In genomic region chr20:25247666-25248500, GRCh38 we compare ENCODE assay signal across 8 cellular contexts. TPM values are rescaled to one million over a fixed set of nuclear protein-coding genes. Genes with fewer than 3 reads are reported as not detected.
DNase-seq lines count a peak whose midpoint lies in the region; ATAC-seq, FAIRE-seq and TF ChIP-seq lines count a peak whose summit lies in the region.

Gene PYGB, plus strand, starts transcription at chr20:25248085. Its CDS starts 94 bp downstream, at chr20:25248179.

- no peaks in the 10 kb centered on the region for H3K9me3 Mint-ChIP-seq in central memory CD8-positive, alpha-beta T cell

- no peaks in the 10 kb centered on the region for H3K27me3 Mint-ChIP-seq in central memory CD8-positive, alpha-beta T cell

- H3K27me3 ChIP-seq in keratinocyte (ENCODE audit: control insufficient read depth, extremely low read depth, insufficient read depth, low read length) = no peaks in the 10 kb centered on the region

- peaks cover 22 to 26% of the 10 kb centered on the region in 2 experiments for H3K36me3 ChIP-seq in keratinocyte (ENCODE audit: control insufficient read depth in 2 of 2, extremely low read depth in 1 of 2, insufficient read depth in 2 of 2, low read length in 2 of 2)

- H3K4me2 ChIP-seq in keratinocyte (ENCODE audit: control insufficient read depth, extremely low read depth, insufficient read depth, low read depth, low read length) = peak within 1 kb of the TSS; percentile 84

- peak within 1 kb of the TSS; percentile 57 for H3K27ac Mint-ChIP-seq in central memory CD8-positive, alpha-beta T cell (ENCODE audit: low read depth)

- peaks cover 2% of the 10 kb centered on the region for H3K9me3 ChIP-seq in keratinocyte (ENCODE audit: control insufficient read depth, low read depth, low read length)

- ATAC-seq in HG03159 (IDR thresholded peaks at IDR 0.05; ENCODE audit: unreplicated experiment) = peak; percentile 60
- peak; percentile 83 for ATAC-seq in central memory CD8-positive, alpha-beta T cell (replicated peaks; ENCODE audit: extremely low read depth, poor library complexity, severe bottlenecking)

- peak within 1 kb of the TSS; percentile 88 for H3K4me3 Mint-ChIP-seq in central memory CD8-positive, alpha-beta T cell

- FAIRE-seq in keratinocyte (lab: Jason Lieb, UNC) = no peak

- dilution Hi-C loops in keratinocyte (cut with MboI; ENCODE audit: extremely low pct_ligation_motif_present, low sequenced_read_pairs) = no loop called here

- peak within 1 kb of the TSS; percentile 82 for H3K9ac ChIP-seq in keratinocyte (ENCODE audit: control insufficient read depth, extremely low read depth, insufficient read depth, low read length)

- H3K4me1 ChIP-seq in keratinocyte (ENCODE audit: control insufficient read depth, extremely low read depth, insufficient read depth, low read length) = peaks cover 46% of the 10 kb centered on the region

- in situ Hi-C loops in GM18951 (cut with MboI; ENCODE audit: low sequenced_read_pairs, unreplicated experiment) = no loop called here

- H2AFZ ChIP-seq in keratinocyte (ENCODE audit: control insufficient read depth, low read length) = peak within 1 kb of the TSS; percentile 86

- no peak for TF ChIP-seq CTCF in AG10803 (conservative IDR thresholded peaks at IDR 0.05; ENCODE audit: low read length)
- TF ChIP-seq CTCF in keratinocyte (optimal IDR thresholded peaks at IDR 0.05 in 1 of 3, IDR thresholded peaks at IDR 0.05 in 1 of 3, conservative IDR thresholded peaks at IDR 0.05 in 1 of 3; ENCODE audit: extremely low read depth in 1 of 3, insufficient read depth in 2 of 3, low read length in 3 of 3) = no peak

- peaks cover 1% of the 10 kb centered on the region for H3K36me3 Mint-ChIP-seq in central memory CD8-positive, alpha-beta T cell (ENCODE audit: insufficient read depth)

- DNase-seq in AG10803 (ENCODE audit: low read depth) (peak; percentile 83), NCI-H446 (lab: John Stamatoyannopoulos, UW) (peak; percentile 66 to 88), keratinocyte (ENCODE audit: low read depth, low spot score) (peak; percentile 79)
- DNase-seq in activated CD4-positive, CD25-positive, alpha-beta regulatory T cell treated with anti-CD3 and anti-CD28 coated beads, Interleukin-2, amount 50 U/mL, for 72 hours = peak; percentile 77
- DNase-seq in central memory CD8-positive, alpha-beta T cell (ENCODE audit: low spot score in 2 of 2) = peak; percentile 42 to 44
- peak; percentile 56 to 65 (median 62) for DNase-seq in stimulated activated CD4-positive, alpha-beta T cell treated with anti-CD3 and anti-CD28 coated beads, Interleukin-12 subunit alpha, Interleukin-12 subunit beta, amount 100 ng/mL, for 48 hours (ENCODE audit: low read depth in 2 of 3, low spot score in 1 of 3)

- peaks cover 12% of the 10 kb centered on the region for H3K9me1 ChIP-seq in keratinocyte (ENCODE audit: control insufficient read depth, extremely low read depth, insufficient read depth, low read length)

- H3K4me3 ChIP-seq in AG10803 (ENCODE audit: low read length) (peak within 1 kb of the TSS; percentile 89), keratinocyte (ENCODE audit: control insufficient read depth in 2 of 3, extremely low read depth in 1 of 3, insufficient read depth in 2 of 3, low read depth in 1 of 3, low read length in 3 of 3) (peak within 1 kb of the TSS; percentile 94 to 97 (median 97))

- peaks cover 41% of the 10 kb centered on the region for H4K20me1 ChIP-seq in keratinocyte (ENCODE audit: control insufficient read depth, extremely low read depth, insufficient read depth, low read length)

- H3K79me2 ChIP-seq in keratinocyte (ENCODE audit: control insufficient read depth, insufficient read depth, low read length) = peaks cover 49% of the 10 kb centered on the region

- H3K27ac ChIP-seq in keratinocyte (ENCODE audit: control insufficient read depth, insufficient read depth, low read length) = peak within 1 kb of the TSS; percentile 80

- H3K4me1 Mint-ChIP-seq in central memory CD8-positive, alpha-beta T cell = peaks cover 30% of the 10 kb centered on the region

- TF ChIP-seq POLR2A in GM18951 (IDR thresholded peaks at IDR 0.05; ENCODE audit: extremely low read depth, insufficient read depth, insufficient read length) = peak; percentile 88

RNA-seq across cellular contexts. Expression of gene PYGB, which starts in this region (rescaled TPM):
- 78.3 to 135 TPM (median 100 TPM) in 3 replicates for polyA plus RNA-seq in keratinocyte
- polyA plus RNA-seq in keratinocyte (2011; ENCODE audit: low read depth) = 73.7 TPM
- polyA plus RNA-seq in keratinocyte (2011; cell fraction: cytosol; rRNA removed) = 67.6 and 112 TPM in 2 replicates
- 224 and 265 TPM in 2 replicates for polyA plus RNA-seq in keratinocyte (2011; cell fraction: nucleus; rRNA removed)
- polyA plus RNA-seq in keratinocyte (2012; ENCODE audit: low replicate concordance) = 159 and 171 TPM in 2 replicates
- polyA minus RNA-seq in keratinocyte = 137 to 269 TPM (median 175 TPM) in 3 replicates
- 166 TPM for polyA minus RNA-seq in keratinocyte (2011; cell fraction: cytosol; rRNA and poly(A)+ RNA removed)
- polyA minus RNA-seq in keratinocyte (2011; cell fraction: nucleus; rRNA and poly(A)+ RNA removed) = 137 and 167 TPM in 2 replicates

Comparison
In these comparisons a context has a peak if more than half of its experiments do, and no peak if none do; other contexts are left out.
1. Peak in every context shown above with its lines: DNase-seq, ATAC-seq, H3K4me3 ChIP-seq and H3K27ac ChIP-seq.